In genomic region chr4:23278845-23279244, GRCh38 we compare ENCODE assay signal across 30 cellular contexts.
"Had no signal": no experiment of that assay in that cellular context is flagged by ENCODE, and none has a peak within 500 bp of the region (broad histone marks: within the 10 kb centered on the region; RNA-seq: fewer than 3 reads in every experiment).

No MANE protein-coding gene starts in this region.

- H3K27me3 ChIP-seq: neural progenitor cell, ovary, spleen, stomach, thyroid gland, tibial nerve, upper lobe of left lung, vagina had no signal

- H3K9me3 ChIP-seq: ovary, psoas muscle, stomach, thoracic aorta, thyroid gland, tibial nerve, upper lobe of left lung, vagina had no signal

- H3K27ac ChIP-seq: neural progenitor cell, ovary, parathyroid adenoma, psoas muscle, skin epidermis, spleen, stomach, thoracic aorta, thyroid gland, tibial nerve, upper lobe of left lung, vagina had no signal

- H3K4me1 Mint-ChIP-seq: natural killer cell; nephron; neural progenitor cell; stimulated activated effector memory CD8-positive, alpha-beta T cell treated with anti-CD3 and anti-CD28 coated beads, Interleukin-12 subunit alpha, Interleukin-12 subunit beta, amount 100 ng/mL, for 72 hours; stimulated activated naive B cell treated with anti-CD40 and anti-IgM and Interleukin-4, amounts not matched to agents 10 μg/mL and 1 μg/mL and 100 μg/mL, for 72 hours had no signal

- H3K27ac Mint-ChIP-seq: natural killer cell; nephron; neural progenitor cell; progenitor cell of endocrine pancreas; stimulated activated effector memory CD8-positive, alpha-beta T cell treated with anti-CD3 and anti-CD28 coated beads, Interleukin-12 subunit alpha, Interleukin-12 subunit beta, amount 100 ng/mL, for 72 hours; stimulated activated naive B cell treated with anti-CD40 and anti-IgM and Interleukin-4, amounts not matched to agents 10 μg/mL and 1 μg/mL and 100 μg/mL, for 72 hours; stimulated activated naive CD8-positive, alpha-beta T cell treated with anti-CD3 and anti-CD28 coated beads, Interleukin-15, Interleukin-2, amounts not matched to agents 100 ng/mL and 50 ng/mL, for 24 hours had no signal

- H3K36me3 Mint-ChIP-seq: natural killer cell; neural progenitor cell; stimulated activated effector memory CD8-positive, alpha-beta T cell treated with anti-CD3 and anti-CD28 coated beads, Interleukin-12 subunit alpha, Interleukin-12 subunit beta, amount 100 ng/mL, for 72 hours; stimulated activated naive B cell treated with anti-CD40 and anti-IgM and Interleukin-4, amounts not matched to agents 10 μg/mL and 1 μg/mL and 100 μg/mL, for 72 hours had no signal

- H3K79me2 ChIP-seq: parathyroid adenoma had no signal

- FAIRE-seq: urothelium cell line had no signal

- H3K4me3 Mint-ChIP-seq: natural killer cell; nephron; neural progenitor cell; stimulated activated effector memory CD8-positive, alpha-beta T cell treated with anti-CD3 and anti-CD28 coated beads, Interleukin-12 subunit alpha, Interleukin-12 subunit beta, amount 100 ng/mL, for 72 hours; stimulated activated naive B cell treated with anti-CD40 and anti-IgM and Interleukin-4, amounts not matched to agents 10 μg/mL and 1 μg/mL and 100 μg/mL, for 72 hours; stimulated activated naive CD8-positive, alpha-beta T cell treated with anti-CD3 and anti-CD28 coated beads, Interleukin-15, Interleukin-2, amounts not matched to agents 100 ng/mL and 50 ng/mL, for 24 hours had no signal

- H3K9me3 Mint-ChIP-seq: nephron; neural progenitor cell; stimulated activated naive CD8-positive, alpha-beta T cell treated with anti-CD3 and anti-CD28 coated beads, Interleukin-15, Interleukin-2, amounts not matched to agents 100 ng/mL and 50 ng/mL, for 24 hours had no signal

- H3K4me3 ChIP-seq: neural progenitor cell, ovary, psoas muscle, skin epidermis, smooth muscle cell, spleen, stomach, thoracic aorta, thyroid gland, tibial nerve, upper lobe of left lung, vagina had no signal

- H2AFZ ChIP-seq: neural progenitor cell, parathyroid adenoma had no signal

- H3K4me2 ChIP-seq: neural progenitor cell, smooth muscle cell had no signal

- ATAC-seq: natural killer cell; psoas muscle; right cardiac atrium; sciatic nerve; stimulated activated effector memory CD8-positive, alpha-beta T cell treated with anti-CD3 and anti-CD28 coated beads, Interleukin-12 subunit alpha, Interleukin-12 subunit beta, amount 100 ng/mL, for 72 hours; stimulated activated naive B cell treated with anti-CD40 and anti-IgM and Interleukin-4, amounts not matched to agents 10 μg/mL and 1 μg/mL and 100 μg/mL, for 72 hours had no signal

- H3K36me3 ChIP-seq: neural progenitor cell, ovary, spleen, stomach, thoracic aorta, thyroid gland, tibial nerve, upper lobe of left lung, vagina had no signal

- H3K27me3 Mint-ChIP-seq: progenitor cell of endocrine pancreas; stimulated activated naive B cell treated with anti-CD40 and anti-IgM and Interleukin-4, amounts not matched to agents 10 μg/mL and 1 μg/mL and 100 μg/mL, for 72 hours; stimulated activated naive CD8-positive, alpha-beta T cell treated with anti-CD3 and anti-CD28 coated beads, Interleukin-15, Interleukin-2, amounts not matched to agents 100 ng/mL and 50 ng/mL, for 24 hours had no signal

- H3K9ac ChIP-seq: neural progenitor cell, parathyroid adenoma had no signal

- H3K4me1 ChIP-seq: neural progenitor cell, parathyroid adenoma, psoas muscle, spleen, stomach, thyroid gland, tibial nerve, upper lobe of left lung, vagina had no signal

- DNase-seq: natural killer cell; occipital lobe; ovary; posterior cingulate gyrus; psoas muscle; right cardiac atrium; spleen; stimulated activated CD4-positive, alpha-beta T cell treated with anti-CD3 and anti-CD28 coated beads, Interleukin-15, amount 100 ng/mL, for 24 hours; stimulated activated CD4-positive, alpha-beta T cell treated with anti-CD3 and anti-CD28 coated beads, Interleukin-2, amount 100 ng/mL, for 24 hours; stimulated activated CD4-positive, alpha-beta T cell treated with anti-CD3 and anti-CD28 coated beads, Interleukin-2, amount 100 ng/mL, for 48 hours; stimulated activated CD4-positive, alpha-beta T cell treated with anti-CD3 and anti-CD28 coated beads, Interleukin-4, amount 100 ng/mL, for 24 hours; stimulated activated naive B cell treated with anti-CD40 and anti-IgM and Interleukin-4, amounts not matched to agents 10 μg/mL and 1 μg/mL and 100 μg/mL, for 72 hours; stimulated activated naive CD4-positive, alpha-beta T cell treated with Interleukin-2 at 50 U/mL for 16 hours; stomach; thyroid gland; trophoblast cell; upper lobe of left lung had no signal
